ENCODE assay signal across 1 cellular context in genomic region chr12:57813971-57814771, GRCh38.
A peak's percentile ranks its signal among the peaks of the same experiment; 100 is the strongest.
TF ChIP-seq lines count a peak whose summit lies in the region.

No MANE protein-coding gene starts in this region.

TF ChIP-seq in HepG2, 621 proteins besides CTCF, POLR2A, EP300 and RAD21 (continued from another document and continues in another):
- TF ChIP-seq, protein P1, sequence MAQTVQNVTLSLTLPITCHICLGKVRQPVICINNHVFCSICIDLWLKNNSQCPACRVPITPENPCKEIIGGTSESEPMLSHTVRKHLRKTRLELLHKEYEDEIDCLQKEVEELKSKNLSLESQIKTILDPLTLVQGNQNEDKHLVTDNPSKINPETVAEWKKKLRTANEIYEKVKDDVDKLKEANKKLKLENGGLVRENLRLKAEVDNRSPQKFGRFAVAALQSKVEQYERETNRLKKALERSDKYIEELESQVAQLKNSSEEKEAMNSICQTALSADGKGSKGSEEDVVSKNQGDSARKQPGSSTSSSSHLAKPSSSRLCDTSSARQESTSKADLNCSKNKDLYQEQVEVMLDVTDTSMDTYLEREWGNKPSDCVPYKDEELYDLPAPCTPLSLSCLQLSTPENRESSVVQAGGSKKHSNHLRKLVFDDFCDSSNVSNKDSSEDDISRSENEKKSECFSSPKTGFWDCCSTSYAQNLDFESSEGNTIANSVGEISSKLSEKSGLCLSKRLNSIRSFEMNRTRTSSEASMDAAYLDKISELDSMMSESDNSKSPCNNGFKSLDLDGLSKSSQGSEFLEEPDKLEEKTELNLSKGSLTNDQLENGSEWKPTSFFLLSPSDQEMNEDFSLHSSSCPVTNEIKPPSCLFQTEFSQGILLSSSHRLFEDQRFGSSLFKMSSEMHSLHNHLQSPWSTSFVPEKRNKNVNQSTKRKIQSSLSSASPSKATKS (CRISPR knock-in tag; IDR thresholded peaks at IDR 0.05), result no peak
- TF ChIP-seq JUNB (CRISPR knock-in tag; IDR thresholded peaks at IDR 0.05; ENCODE audit: borderline replicate concordance) (no peak), MED8 (CRISPR knock-in tag; IDR thresholded peaks at IDR 0.05; ENCODE audit: insufficient replicate concordance) (no peak), ZNF253 (CRISPR knock-in tag; IDR thresholded peaks at IDR 0.05; ENCODE audit: borderline replicate concordance) (no peak), DNMT1 (CRISPR knock-in tag; IDR thresholded peaks at IDR 0.05) (no peak), ZNF207 (IDR thresholded peaks at IDR 0.05; ENCODE audit: borderline replicate concordance) (no peak), MTA1 (CRISPR knock-in tag; IDR thresholded peaks at IDR 0.05; ENCODE audit: borderline replicate concordance) (no peak), HCFC1 (IDR thresholded peaks at IDR 0.05; ENCODE audit: low read depth, low read length) (no peak), GATAD1 (CRISPR knock-in tag; IDR thresholded peaks at IDR 0.05) (no peak), SP140L (CRISPR knock-in tag; IDR thresholded peaks at IDR 0.05; ENCODE audit: borderline replicate concordance) (no peak), ZNF354B (CRISPR knock-in tag; IDR thresholded peaks at IDR 0.05) (no peak), NFE2L1 (CRISPR knock-in tag; IDR thresholded peaks at IDR 0.05; ENCODE audit: borderline replicate concordance) (no peak), ZNF589 (CRISPR knock-in tag; conservative IDR thresholded peaks at IDR 0.05) (no peak), ZNF777 (CRISPR knock-in tag; IDR thresholded peaks at IDR 0.05) (no peak), TBL1XR1 (IDR thresholded peaks at IDR 0.05; ENCODE audit: borderline replicate concordance, low read length, partially characterized antibody) (no peak), ZNF501 (CRISPR knock-in tag; IDR thresholded peaks at IDR 0.05) (0 out of 2 replicates have a peak, but pooled peaks have one; percentile 6), SMC3 (IDR thresholded peaks at IDR 0.05; ENCODE audit: low read length) (no peak), GABPB1 (CRISPR knock-in tag; IDR thresholded peaks at IDR 0.05) (peak; percentile 57), PHF8 (CRISPR knock-in tag; IDR thresholded peaks at IDR 0.05) (no peak), TEAD2 (CRISPR knock-in tag; IDR thresholded peaks at IDR 0.05) (no peak), MEIS1 (CRISPR knock-in tag; IDR thresholded peaks at IDR 0.05; ENCODE audit: borderline replicate concordance) (no peak), SOX6 (IDR thresholded peaks at IDR 0.05) (no peak), SOX6 (CRISPR knock-in tag; IDR thresholded peaks at IDR 0.05) (peak; percentile 53), ZNF572 (CRISPR knock-in tag; IDR thresholded peaks at IDR 0.05) (no peak), ATAD3A (CRISPR knock-in tag; IDR thresholded peaks at IDR 0.05) (no peak), CEBPG (CRISPR knock-in tag; IDR thresholded peaks at IDR 0.05) (peak; percentile 95), GMEB2 (CRISPR knock-in tag; IDR thresholded peaks at IDR 0.05; ENCODE audit: low read depth) (no peak), ZNF776 (CRISPR knock-in tag; IDR thresholded peaks at IDR 0.05) (no peak), CHD4 (IDR thresholded peaks at IDR 0.05; ENCODE audit: borderline replicate concordance, low read length) (no peak), ZNF263 (CRISPR knock-in tag; IDR thresholded peaks at IDR 0.05) (peak; percentile 73), TOPORS (CRISPR knock-in tag; IDR thresholded peaks at IDR 0.05) (no peak), DRAP1 (CRISPR knock-in tag; IDR thresholded peaks at IDR 0.05) (no peak), NCOA2 (CRISPR knock-in tag; IDR thresholded peaks at IDR 0.05) (no peak; the same call in 1 of the 2 replicates), BRD4 (CRISPR knock-in tag; IDR thresholded peaks at IDR 0.05) (no peak), ZBTB7A (CRISPR knock-in tag; IDR thresholded peaks at IDR 0.05) (no peak; the same call in 1 of the 2 replicates), ZNF343 (CRISPR knock-in tag; IDR thresholded peaks at IDR 0.05) (no peak), TCF7 (IDR thresholded peaks at IDR 0.05; ENCODE audit: low read depth) (no peak), SRY (CRISPR knock-in tag; IDR thresholded peaks at IDR 0.05) (no peak), CREM (IDR thresholded peaks at IDR 0.05) (no peak), CREM (CRISPR knock-in tag; IDR thresholded peaks at IDR 0.05) (no peak), SAFB2 (CRISPR knock-in tag; IDR thresholded peaks at IDR 0.05; ENCODE audit: borderline replicate concordance, low read depth) (no peak; the same call in 1 of the 2 replicates), ZNF780A (CRISPR knock-in tag; IDR thresholded peaks at IDR 0.05) (peak; percentile 33; the same call in 1 of the 2 replicates), ELF4 (CRISPR knock-in tag; IDR thresholded peaks at IDR 0.05; ENCODE audit: borderline replicate concordance) (no peak), ZNF350 (CRISPR knock-in tag; IDR thresholded peaks at IDR 0.05; ENCODE audit: borderline replicate concordance, low read depth) (no peak; the same call in 1 of the 2 replicates), ONECUT2 (CRISPR knock-in tag; IDR thresholded peaks at IDR 0.05) (no peak), MAFK (conservative IDR thresholded peaks at IDR 0.05 in 1 of 2, IDR thresholded peaks at IDR 0.05 in 1 of 2; ENCODE audit: low read length in 2 of 2) (no peak), PPARG (CRISPR knock-in tag; conservative IDR thresholded peaks at IDR 0.05) (peak; percentile 41; the same call in 1 of the 2 replicates), ASH2L (IDR thresholded peaks at IDR 0.05; ENCODE audit: insufficient read length, low read depth, low read length) (peak; percentile 25), ELF3 (CRISPR knock-in tag; IDR thresholded peaks at IDR 0.05) (peak; percentile 55; the same call in 1 of the 2 replicates), SRSF4 (IDR thresholded peaks at IDR 0.05; ENCODE audit: low read depth, low read length, poor library complexity, severe bottlenecking) (no peak), GMEB1 (CRISPR knock-in tag; IDR thresholded peaks at IDR 0.05; ENCODE audit: borderline replicate concordance) (no peak), SMARCC2 (IDR thresholded peaks at IDR 0.05) (no peak), ZNF329 (CRISPR knock-in tag; IDR thresholded peaks at IDR 0.05; ENCODE audit: low read depth) (no peak), REL (CRISPR knock-in tag; conservative IDR thresholded peaks at IDR 0.05) (no peak), SMAD3 (CRISPR knock-in tag; IDR thresholded peaks at IDR 0.05) (no peak), KLF11 (CRISPR knock-in tag; IDR thresholded peaks at IDR 0.05) (no peak), ZNF652 (CRISPR knock-in tag; IDR thresholded peaks at IDR 0.05; ENCODE audit: borderline replicate concordance, low read depth) (peak; percentile 90), PHF20 (CRISPR knock-in tag; IDR thresholded peaks at IDR 0.05) (no peak), KMT2A (CRISPR knock-in tag; IDR thresholded peaks at IDR 0.05) (no peak), POLR2G (IDR thresholded peaks at IDR 0.05; ENCODE audit: low read depth, low read length) (peak; percentile 69), KDM5A (IDR thresholded peaks at IDR 0.05; ENCODE audit: borderline replicate concordance, low read length) (no peak), ZNF703 (CRISPR knock-in tag; IDR thresholded peaks at IDR 0.05; ENCODE audit: borderline replicate concordance) (no peak), PCBP2 (optimal IDR thresholded peaks at IDR 0.05; ENCODE audit: low read depth, low read length, poor library complexity, severe bottlenecking) (no peak), NR2F6 (IDR thresholded peaks at IDR 0.05) (no peak), NR2F6 (CRISPR knock-in tag; IDR thresholded peaks at IDR 0.05) (peak; percentile 67; the same call in 1 of the 2 replicates), ARNT2 (CRISPR knock-in tag; IDR thresholded peaks at IDR 0.05; ENCODE audit: low read depth) (no peak), ZNF784 (CRISPR knock-in tag; IDR thresholded peaks at IDR 0.05; ENCODE audit: borderline replicate concordance) (0 out of 2 replicates have a peak, but pooled peaks have one; percentile 57), ZNF878 (CRISPR knock-in tag; IDR thresholded peaks at IDR 0.05) (no peak), STAT5B (CRISPR knock-in tag; IDR thresholded peaks at IDR 0.05) (no peak), FOXO1 (CRISPR knock-in tag; IDR thresholded peaks at IDR 0.05) (0 out of 2 replicates have a peak, but pooled peaks have one; percentile 16), PHB2 (IDR thresholded peaks at IDR 0.05; ENCODE audit: partially characterized antibody) (no peak), ZFP1 (CRISPR knock-in tag; IDR thresholded peaks at IDR 0.05) (no peak)
- TF ChIP-seq, protein P2, sequence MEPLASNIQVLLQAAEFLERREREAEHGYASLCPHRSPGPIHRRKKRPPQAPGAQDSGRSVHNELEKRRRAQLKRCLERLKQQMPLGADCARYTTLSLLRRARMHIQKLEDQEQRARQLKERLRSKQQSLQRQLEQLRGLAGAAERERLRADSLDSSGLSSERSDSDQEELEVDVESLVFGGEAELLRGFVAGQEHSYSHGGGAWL (CRISPR knock-in tag; IDR thresholded peaks at IDR 0.05), result no peak
- TF ChIP-seq, protein P3, sequence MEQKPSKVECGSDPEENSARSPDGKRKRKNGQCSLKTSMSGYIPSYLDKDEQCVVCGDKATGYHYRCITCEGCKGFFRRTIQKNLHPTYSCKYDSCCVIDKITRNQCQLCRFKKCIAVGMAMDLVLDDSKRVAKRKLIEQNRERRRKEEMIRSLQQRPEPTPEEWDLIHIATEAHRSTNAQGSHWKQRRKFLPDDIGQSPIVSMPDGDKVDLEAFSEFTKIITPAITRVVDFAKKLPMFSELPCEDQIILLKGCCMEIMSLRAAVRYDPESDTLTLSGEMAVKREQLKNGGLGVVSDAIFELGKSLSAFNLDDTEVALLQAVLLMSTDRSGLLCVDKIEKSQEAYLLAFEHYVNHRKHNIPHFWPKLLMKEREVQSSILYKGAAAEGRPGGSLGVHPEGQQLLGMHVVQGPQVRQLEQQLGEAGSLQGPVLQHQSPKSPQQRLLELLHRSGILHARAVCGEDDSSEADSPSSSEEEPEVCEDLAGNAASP (CRISPR knock-in tag; IDR thresholded peaks at IDR 0.05; ENCODE audit: borderline replicate concordance), result no peak
- TF ChIP-seq, protein P4, sequence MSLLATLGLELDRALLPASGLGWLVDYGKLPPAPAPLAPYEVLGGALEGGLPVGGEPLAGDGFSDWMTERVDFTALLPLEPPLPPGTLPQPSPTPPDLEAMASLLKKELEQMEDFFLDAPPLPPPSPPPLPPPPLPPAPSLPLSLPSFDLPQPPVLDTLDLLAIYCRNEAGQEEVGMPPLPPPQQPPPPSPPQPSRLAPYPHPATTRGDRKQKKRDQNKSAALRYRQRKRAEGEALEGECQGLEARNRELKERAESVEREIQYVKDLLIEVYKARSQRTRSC (CRISPR knock-in tag; IDR thresholded peaks at IDR 0.05; ENCODE audit: low read depth), result no peak
- TF ChIP-seq, protein P5, sequence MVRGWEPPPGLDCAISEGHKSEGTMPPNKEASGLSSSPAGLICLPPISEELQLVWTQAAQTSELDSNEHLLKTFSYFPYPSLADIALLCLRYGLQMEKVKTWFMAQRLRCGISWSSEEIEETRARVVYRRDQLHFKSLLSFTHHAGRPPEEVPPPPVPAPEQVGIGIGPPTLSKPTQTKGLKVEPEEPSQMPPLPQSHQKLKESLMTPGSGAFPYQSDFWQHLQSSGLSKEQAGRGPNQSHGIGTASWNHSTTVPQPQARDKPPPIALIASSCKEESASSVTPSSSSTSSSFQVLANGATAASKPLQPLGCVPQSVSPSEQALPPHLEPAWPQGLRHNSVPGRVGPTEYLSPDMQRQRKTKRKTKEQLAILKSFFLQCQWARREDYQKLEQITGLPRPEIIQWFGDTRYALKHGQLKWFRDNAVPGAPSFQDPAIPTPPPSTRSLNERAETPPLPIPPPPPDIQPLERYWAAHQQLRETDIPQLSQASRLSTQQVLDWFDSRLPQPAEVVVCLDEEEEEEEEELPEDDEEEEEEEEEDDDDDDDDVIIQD (CRISPR knock-in tag; IDR thresholded peaks at IDR 0.05; ENCODE audit: low read depth), result peak; percentile 44; the same call in 1 of the 2 replicates
- TF ChIP-seq, protein P6, sequence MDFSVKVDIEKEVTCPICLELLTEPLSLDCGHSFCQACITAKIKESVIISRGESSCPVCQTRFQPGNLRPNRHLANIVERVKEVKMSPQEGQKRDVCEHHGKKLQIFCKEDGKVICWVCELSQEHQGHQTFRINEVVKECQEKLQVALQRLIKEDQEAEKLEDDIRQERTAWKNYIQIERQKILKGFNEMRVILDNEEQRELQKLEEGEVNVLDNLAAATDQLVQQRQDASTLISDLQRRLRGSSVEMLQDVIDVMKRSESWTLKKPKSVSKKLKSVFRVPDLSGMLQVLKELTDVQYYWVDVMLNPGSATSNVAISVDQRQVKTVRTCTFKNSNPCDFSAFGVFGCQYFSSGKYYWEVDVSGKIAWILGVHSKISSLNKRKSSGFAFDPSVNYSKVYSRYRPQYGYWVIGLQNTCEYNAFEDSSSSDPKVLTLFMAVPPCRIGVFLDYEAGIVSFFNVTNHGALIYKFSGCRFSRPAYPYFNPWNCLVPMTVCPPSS (IDR thresholded peaks at IDR 0.05), result no peak
